21 cellular contexts compared by ENCODE assay signal in the genomic region with DNA sequence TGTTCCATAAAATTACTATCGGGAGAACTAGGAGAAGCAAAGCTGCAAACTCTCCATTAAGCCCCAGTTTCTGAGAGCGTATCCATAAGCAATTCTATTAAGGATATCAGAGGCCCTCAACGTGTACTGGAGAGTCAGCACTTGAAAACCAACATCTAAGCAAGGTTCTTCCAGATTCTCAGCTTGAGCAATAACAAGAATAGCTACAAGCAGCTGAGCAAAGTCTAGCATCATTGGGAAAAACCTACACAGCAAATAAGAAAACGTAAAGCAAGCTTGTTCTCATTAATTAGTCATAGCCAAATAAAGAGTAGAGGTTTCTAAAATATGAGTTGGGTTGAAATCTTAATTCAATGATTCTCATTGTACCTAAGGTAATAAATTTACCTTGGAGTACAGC. TPM values are rescaled to one million over a fixed set of nuclear protein-coding genes. Genes with fewer than 3 reads are reported as not detected.
A peak's percentile ranks its signal among the peaks of the same experiment; 100 is the strongest.
DNase-seq lines count a peak whose midpoint lies in the region; ATAC-seq and TF ChIP-seq lines count a peak whose summit lies in the region.
"Had no signal": no experiment of that assay in that cellular context is flagged by ENCODE, and none has a peak within 500 bp of the region (broad histone marks: within the 10 kb centered on the region; RNA-seq: fewer than 3 reads in every experiment).

No MANE protein-coding gene starts in this region.

- no peak for TF ChIP-seq RAD21 in SK-N-SH (IDR thresholded peaks at IDR 0.05; ENCODE audit: low read length)

- H3K36me3 ChIP-seq in SK-N-SH (replicated peaks in 1 of 2; ENCODE audit: control insufficient read depth in 1 of 2, insufficient read depth in 2 of 2, low read length in 1 of 2) = peaks cover 2 to 3% of the 10 kb centered on the region in 2 experiments
- H3K36me3 ChIP-seq: HAP-1 had no signal

- no peaks in the 10 kb centered on the region for H4K20me1 ChIP-seq in SK-N-SH (ENCODE audit: insufficient read depth)

- no peak overlapping the region for H3K27ac ChIP-seq in SK-N-SH (ENCODE audit: low read depth in 2 of 2, low read length in 1 of 2)

- POLR2A ChIA-PET in SK-N-SH (lab: Yijun Ruan, JAX) = no interaction called here

- H3K4me1 Mint-ChIP-seq in T-helper 17 cell = peaks cover 23% of the 10 kb centered on the region
- H3K4me1 Mint-ChIP-seq: CD14-positive monocyte had no signal

- H3K9me3 ChIP-seq in T-helper 17 cell (ENCODE audit: control insufficient read depth, low read length, poor library complexity, severe bottlenecking) = no peaks in the 10 kb centered on the region
- no peaks in the 10 kb centered on the region for H3K9me3 ChIP-seq in SK-N-SH
- H3K9me3 ChIP-seq: HAP-1 had no signal

- WGBS in SK-N-SH (ENCODE audit: low lambda C conversion rate) = 94% methylated on average over 4 of the region's 4 CpGs

- H3K27me3 ChIP-seq in SK-N-SH (ENCODE audit: insufficient read depth) = no peaks in the 10 kb centered on the region

- H3K36me3 Mint-ChIP-seq in T-helper 17 cell (ENCODE audit: low read depth) = no peaks in the 10 kb centered on the region
- H3K36me3 Mint-ChIP-seq: CD14-positive monocyte had no signal

- no peaks in the 10 kb centered on the region for H3K4me1 ChIP-seq in SK-N-SH (ENCODE audit: control insufficient read depth in 1 of 2, insufficient read depth in 2 of 2, low read depth in 1 of 2, low read length in 1 of 2)
- H3K4me1 ChIP-seq: HAP-1 had no signal

- peaks cover 9% of the 10 kb centered on the region; the same call in 1 of the 2 replicates for H3K79me2 ChIP-seq in SK-N-SH (ENCODE audit: insufficient read depth)

- H3K4me3 Mint-ChIP-seq in T-helper 17 cell = no peak overlapping the region
- H3K4me3 Mint-ChIP-seq: CD14-positive monocyte, IgD-negative memory B cell had no signal

- no peaks in the 10 kb centered on the region for H3K9me2 ChIP-seq in SK-N-SH

- H3F3A ChIP-seq in SK-N-SH (replicated peaks; ENCODE audit: insufficient read depth) = peaks cover 7% of the 10 kb centered on the region

- no peak overlapping the region for H3K4me2 ChIP-seq in SK-N-SH

- peak overlapping the region; percentile 1 for H3K27ac Mint-ChIP-seq in T-helper 17 cell
- H3K27ac Mint-ChIP-seq: CD14-positive monocyte had no signal

- no peak overlapping the region for H2AFZ ChIP-seq in SK-N-SH (ENCODE audit: low read depth)

- ATAC-seq in GM18858 (IDR thresholded peaks at IDR 0.05; ENCODE audit: unreplicated experiment) = peak; percentile 63
- ATAC-seq in HG02852 (IDR thresholded peaks at IDR 0.05; ENCODE audit: unreplicated experiment) = peak; percentile 64
- no peak for ATAC-seq in T-helper 17 cell
- ATAC-seq: SK-N-SH treated with all-trans-retinoic acid at 6 μM for 48 hours had no signal

- H3K9ac ChIP-seq in SK-N-SH = no peak overlapping the region

- H3K4me3 ChIP-seq in GM12865 (ENCODE audit: low read depth, low read length) = no peak overlapping the region
- H3K4me3 ChIP-seq in SK-N-SH (ENCODE audit: low read depth in 2 of 2, low read length in 1 of 2) = no peak overlapping the region
- H3K4me3 ChIP-seq: HAP-1 had no signal

- H3K27me3 Mint-ChIP-seq in T-helper 17 cell = no peaks in the 10 kb centered on the region
- H3K27me3 Mint-ChIP-seq: IgD-negative memory B cell had no signal

- TF ChIP-seq EP300 in SK-N-SH (IDR thresholded peaks at IDR 0.05; ENCODE audit: borderline replicate concordance in 1 of 2, low read depth in 1 of 2, low read length in 1 of 2) = no peak

- CTCF ChIA-PET in SK-N-SH (lab: Yijun Ruan, JAX) = no interaction called here

- DNase-seq in GM12865 (ENCODE audit: low read depth) = peak; percentile 40
- DNase-seq in T-helper 17 cell = no peak
- no peak for DNase-seq in SK-N-SH
- DNase-seq in GDM1 (lab: John Stamatoyannopoulos, UW) = no peak
- no peak for DNase-seq in NCI-H1092 treated with DMSO at 0.1 percent for 48 hours (lab: John Stamatoyannopoulos, UW)
- DNase-seq: ACHN, AML-193, DMS 273 treated with DMSO at 0.1 percent for 48 hours, Kasumi-1, MM.1S, NCI-H1105 treated with DMSO at 0.1 percent for 48 hours, NCI-H187, NCI-H345, NCI-H526 treated with DMSO at 0.1 percent for 48 hours, SHP77 had no signal

- no peak for TF ChIP-seq CTCF in GM12865 (IDR thresholded peaks at IDR 0.05; ENCODE audit: insufficient read depth, low read depth, low read length, missing control alignments)
- no peak for TF ChIP-seq CTCF in SK-N-SH (IDR thresholded peaks at IDR 0.05)

TF ChIP-seq in SK-N-SH, 30 proteins besides CTCF, POLR2A, EP300 and RAD21 (continues in another document):
- TF ChIP-seq, protein P1, sequence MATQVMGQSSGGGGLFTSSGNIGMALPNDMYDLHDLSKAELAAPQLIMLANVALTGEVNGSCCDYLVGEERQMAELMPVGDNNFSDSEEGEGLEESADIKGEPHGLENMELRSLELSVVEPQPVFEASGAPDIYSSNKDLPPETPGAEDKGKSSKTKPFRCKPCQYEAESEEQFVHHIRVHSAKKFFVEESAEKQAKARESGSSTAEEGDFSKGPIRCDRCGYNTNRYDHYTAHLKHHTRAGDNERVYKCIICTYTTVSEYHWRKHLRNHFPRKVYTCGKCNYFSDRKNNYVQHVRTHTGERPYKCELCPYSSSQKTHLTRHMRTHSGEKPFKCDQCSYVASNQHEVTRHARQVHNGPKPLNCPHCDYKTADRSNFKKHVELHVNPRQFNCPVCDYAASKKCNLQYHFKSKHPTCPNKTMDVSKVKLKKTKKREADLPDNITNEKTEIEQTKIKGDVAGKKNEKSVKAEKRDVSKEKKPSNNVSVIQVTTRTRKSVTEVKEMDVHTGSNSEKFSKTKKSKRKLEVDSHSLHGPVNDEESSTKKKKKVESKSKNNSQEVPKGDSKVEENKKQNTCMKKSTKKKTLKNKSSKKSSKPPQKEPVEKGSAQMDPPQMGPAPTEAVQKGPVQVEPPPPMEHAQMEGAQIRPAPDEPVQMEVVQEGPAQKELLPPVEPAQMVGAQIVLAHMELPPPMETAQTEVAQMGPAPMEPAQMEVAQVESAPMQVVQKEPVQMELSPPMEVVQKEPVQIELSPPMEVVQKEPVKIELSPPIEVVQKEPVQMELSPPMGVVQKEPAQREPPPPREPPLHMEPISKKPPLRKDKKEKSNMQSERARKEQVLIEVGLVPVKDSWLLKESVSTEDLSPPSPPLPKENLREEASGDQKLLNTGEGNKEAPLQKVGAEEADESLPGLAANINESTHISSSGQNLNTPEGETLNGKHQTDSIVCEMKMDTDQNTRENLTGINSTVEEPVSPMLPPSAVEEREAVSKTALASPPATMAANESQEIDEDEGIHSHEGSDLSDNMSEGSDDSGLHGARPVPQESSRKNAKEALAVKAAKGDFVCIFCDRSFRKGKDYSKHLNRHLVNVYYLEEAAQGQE (IDR thresholded peaks at IDR 0.05; ENCODE audit: low read depth, low read length) = no peak
- TF ChIP-seq RCOR1 (IDR thresholded peaks at IDR 0.05; ENCODE audit: low read length) (no peak), ELF1 (IDR thresholded peaks at IDR 0.05) (no peak), TEAD4 (IDR thresholded peaks at IDR 0.05; ENCODE audit: borderline replicate concordance, insufficient read depth) (no peak), IRF3 (IDR thresholded peaks at IDR 0.05; ENCODE audit: low read depth, low read length) (no peak), ZBTB33 (IDR thresholded peaks at IDR 0.05; ENCODE audit: borderline replicate concordance, low read depth) (no peak), PBX3 (IDR thresholded peaks at IDR 0.05) (no peak), YY1 (IDR thresholded peaks at IDR 0.05; ENCODE audit: low read depth) (no peak), MAX (IDR thresholded peaks at IDR 0.05; ENCODE audit: low read depth) (no peak), SMC3 (IDR thresholded peaks at IDR 0.05; ENCODE audit: low read depth, low read length) (no peak), GATA2 (CRISPR knock-in tag; IDR thresholded peaks at IDR 0.05) (no peak), TAF1 (IDR thresholded peaks at IDR 0.05; ENCODE audit: borderline replicate concordance, low read depth, low read length) (no peak), POLR2AphosphoS5 (IDR thresholded peaks at IDR 0.05; ENCODE audit: low read depth, low read length) (no peak)

RNA-seq across cellular contexts. Expression of gene COX10, which starts 26.9 kb away (rescaled TPM):
- total RNA-seq in T-helper 17 cell = 10 to 100 TPM; 16.9 to 19.6 TPM
- polyA plus RNA-seq in SK-N-SH (2012; rRNA removed) = 8.7 and 11.4 TPM in 2 replicates
- 9.2 and 10.9 TPM in 2 replicates for polyA plus RNA-seq in SK-N-SH (2012; cell fraction: cytosol; rRNA removed)
- polyA plus RNA-seq in SK-N-SH (2012; cell fraction: nucleus; rRNA removed) = 8.2 and 8.9 TPM in 2 replicates
